21 cellular contexts compared by ENCODE assay signal in genomic region chr1:58571616-58572015, GRCh38. TPM values are rescaled to one million over a fixed set of nuclear protein-coding genes. Genes with fewer than 3 reads are reported as not detected.
DNase-seq lines count a peak whose midpoint lies in the region; TF ChIP-seq lines count a peak whose summit lies in the region.
"Had no signal": no experiment of that assay in that cellular context is flagged by ENCODE, and none has a peak within 500 bp of the region (broad histone marks: within the 10 kb centered on the region; RNA-seq: fewer than 3 reads in every experiment).

No MANE protein-coding gene starts in this region.

- no peaks in the 10 kb centered on the region for H3K27me3 ChIP-seq in mammary epithelial cell (ENCODE audit: insufficient read depth, low read length)
- H3K27me3 ChIP-seq in neutrophil: no peaks in the 10 kb centered on the region
- H3K27me3 ChIP-seq: BLaER1 treated with 17β-estradiol and CSF1 and Interleukin-3, amounts not matched to agents 10 nM and 100 nM had no signal

- CTCF ChIA-PET in Calu3 (lab: Charles Lee) (interaction anchor here (1.7 kb wide), 1 partner anchor 81 kb away, joined by 7 read pairs; no protein-coding TSS in a partner anchor), mammary epithelial cell (lab: Charles Lee; ENCODE audit: low non-redundant PET) (no interaction called here)
- CTCF ChIA-PET in activated naive CD4-positive, alpha-beta T cell treated with anti-CD3 and anti-CD28 coated beads for 36 hours (lab: Charles Lee): no interaction called here

- TF ChIP-seq CTCF in Calu3 (IDR thresholded peaks at IDR 0.05; ENCODE audit: unreplicated experiment): no peak
- no peak for TF ChIP-seq CTCF in mammary epithelial cell (conservative IDR thresholded peaks at IDR 0.05 in 1 of 2, IDR thresholded peaks at IDR 0.05 in 1 of 2; ENCODE audit: extremely low read depth in 1 of 2, insufficient read depth in 1 of 2, low read depth in 1 of 2, low read length in 2 of 2)
- no peak for TF ChIP-seq CTCF in neutrophil (IDR thresholded peaks at IDR 0.05)

- H3K27ac ChIP-seq in mammary epithelial cell (ENCODE audit: insufficient read depth, low read depth, low read length) (peak overlapping the region; percentile 99), neutrophil (peak overlapping the region; percentile 26)
- H3K27ac ChIP-seq: A549; BLaER1 treated with 17β-estradiol and CSF1 and Interleukin-3, amounts not matched to agents 10 nM and 100 nM; SK-N-MC had no signal

- no peak overlapping the region for H2AFZ ChIP-seq in mammary epithelial cell (ENCODE audit: low read depth, low read length)

- H3K27me3 Mint-ChIP-seq in Calu3 (ENCODE audit: unreplicated experiment): no peaks in the 10 kb centered on the region
- peaks cover 38% of the 10 kb centered on the region for H3K27me3 Mint-ChIP-seq in activated naive CD4-positive, alpha-beta T cell treated with anti-CD3 and anti-CD28 coated beads for 36 hours (ENCODE audit: low read depth)

- no peaks in the 10 kb centered on the region for H3K9me3 Mint-ChIP-seq in Calu3 (ENCODE audit: low read depth, unreplicated experiment)
- H3K9me3 Mint-ChIP-seq in activated naive CD4-positive, alpha-beta T cell treated with anti-CD3 and anti-CD28 coated beads for 36 hours: no peaks in the 10 kb centered on the region
- H3K9me3 Mint-ChIP-seq: CD4-positive, alpha-beta T cell had no signal

- peaks cover 31% of the 10 kb centered on the region for H3K79me2 ChIP-seq in mammary epithelial cell (ENCODE audit: insufficient read depth, low read length)

- H3K9ac ChIP-seq in mammary epithelial cell (ENCODE audit: insufficient read depth, low read length): no peak overlapping the region
- H3K9ac ChIP-seq: BLaER1 treated with 17β-estradiol and CSF1 and Interleukin-3, amounts not matched to agents 10 nM and 100 nM had no signal

- H3K36me3 ChIP-seq in mammary epithelial cell (ENCODE audit: insufficient read depth, low read length): no peaks in the 10 kb centered on the region
- no peaks in the 10 kb centered on the region for H3K36me3 ChIP-seq in neutrophil
- H3K36me3 ChIP-seq: BLaER1 treated with 17β-estradiol and CSF1 and Interleukin-3, amounts not matched to agents 10 nM and 100 nM had no signal

- TF ChIP-seq RAD21 in Ishikawa (IDR thresholded peaks at IDR 0.05; ENCODE audit: low read depth): no peak

- H3K4me1 Mint-ChIP-seq in Calu3 (ENCODE audit: low read depth, unreplicated experiment): peaks cover 42% of the 10 kb centered on the region
- H3K4me1 Mint-ChIP-seq in activated naive CD4-positive, alpha-beta T cell treated with anti-CD3 and anti-CD28 coated beads for 36 hours (ENCODE audit: low read depth): peaks cover 23% of the 10 kb centered on the region

- H3K36me3 Mint-ChIP-seq in Calu3 (ENCODE audit: insufficient read depth, unreplicated experiment): peaks cover 40% of the 10 kb centered on the region
- H3K36me3 Mint-ChIP-seq in activated naive CD4-positive, alpha-beta T cell treated with anti-CD3 and anti-CD28 coated beads for 36 hours (ENCODE audit: low read depth): no peaks in the 10 kb centered on the region

- in situ Hi-C loops in mammary epithelial cell (cut with MboI; ENCODE audit: low sequenced_read_pairs in 2 of 2): no loop called here

- H4K20me1 ChIP-seq in mammary epithelial cell (ENCODE audit: insufficient read depth, low read length): no peaks in the 10 kb centered on the region
- H4K20me1 ChIP-seq: BLaER1 treated with 17β-estradiol and CSF1 and Interleukin-3, amounts not matched to agents 10 nM and 100 nM had no signal

- H3K4me1 ChIP-seq in mammary epithelial cell (ENCODE audit: insufficient read depth, low read length): peaks cover 47% of the 10 kb centered on the region
- peaks cover 59% of the 10 kb centered on the region in 2 experiments for H3K4me1 ChIP-seq in neutrophil (ENCODE audit: control insufficient read depth in 1 of 2, insufficient read depth in 1 of 2, low read depth in 1 of 2, low read length in 1 of 2)
- H3K4me1 ChIP-seq: A549; BLaER1 treated with 17β-estradiol and CSF1 and Interleukin-3, amounts not matched to agents 10 nM and 100 nM had no signal

- H3K9me3 ChIP-seq in mammary epithelial cell (replicated peaks; ENCODE audit: insufficient read depth, low read length) (no peaks in the 10 kb centered on the region), neutrophil (no peaks in the 10 kb centered on the region)
- H3K9me3 ChIP-seq: A549 had no signal

- peak overlapping the region; percentile 97 for H3K27ac Mint-ChIP-seq in Calu3 (ENCODE audit: unreplicated experiment)
- no peak overlapping the region for H3K27ac Mint-ChIP-seq in activated naive CD4-positive, alpha-beta T cell treated with anti-CD3 and anti-CD28 coated beads for 36 hours
- H3K27ac Mint-ChIP-seq: CD4-positive, alpha-beta T cell had no signal

- H3K4me3 Mint-ChIP-seq in Calu3 (ENCODE audit: low read depth, unreplicated experiment): no peak overlapping the region
- H3K4me3 Mint-ChIP-seq in activated naive CD4-positive, alpha-beta T cell treated with anti-CD3 and anti-CD28 coated beads for 36 hours: no peak overlapping the region
- H3K4me3 Mint-ChIP-seq: CD4-positive, alpha-beta T cell had no signal

- intact Hi-C loops in Calu3 (cut with micrococcal nuclease; ENCODE audit: unreplicated experiment): loop anchor here (2.0 kb wide), 2 partner anchors 25 to 81 kb away; partner anchors contain the start of gene OMA1
- intact Hi-C loops in mammary epithelial cell (cut with micrococcal nuclease): loop anchor here (1.0 kb wide), 1 partner anchor 25 kb away; the partner anchor contains the start of gene OMA1
- intact Hi-C loops in activated naive CD4-positive, alpha-beta T cell treated with anti-CD3 and anti-CD28 coated beads for 36 hours (cut with micrococcal nuclease): loop anchor here (2.0 kb wide), 1 partner anchor 213 kb away; the partner anchor contains the start of gene JUN

- BruUV-seq in Calu3 (replicated peaks; lab: Mats Ljungman, UMichigan) (no TSS peak), mammary epithelial cell (replicated peaks; lab: Mats Ljungman, UMichigan) (no TSS peak)

- TF ChIP-seq EP300 in Ishikawa (IDR thresholded peaks at IDR 0.05; ENCODE audit: borderline replicate concordance): peak; percentile 19; the same call in 1 of the 2 replicates

- dilution Hi-C loops in mammary epithelial cell (cut with HindIII; ENCODE audit: low sequenced_read_pairs): no loop called here

- H3K4me2 ChIP-seq in mammary epithelial cell (ENCODE audit: insufficient read depth, low read depth, low read length): no peak overlapping the region
- H3K4me2 ChIP-seq: A549; BLaER1 treated with 17β-estradiol and CSF1 and Interleukin-3, amounts not matched to agents 10 nM and 100 nM had no signal

- no peak for DNase-seq in Calu3
- no peak for DNase-seq in mammary epithelial cell
- no peak for DNase-seq in SHP77 treated with DMSO at 0.1 percent for 48 hours (lab: John Stamatoyannopoulos, UW)
- no peak for DNase-seq in activated CD8-positive, alpha-beta memory T cell treated with anti-CD3 and anti-CD28 coated beads, Interleukin-2, amount 50 U/mL, for 48 hours
- DNase-seq in activated naive CD4-positive, alpha-beta T cell treated with anti-CD3 and anti-CD28 coated beads for 36 hours: no peak
- DNase-seq: AML-193; CD4-positive, alpha-beta T cell; Karpas-422; NCI-H1092 treated with DMSO at 0.1 percent for 48 hours; NCI-H1436; NCI-H187; NCI-H2227 treated with DMSO at 0.1 percent for 48 hours; NCI-H526 treated with DMSO at 0.1 percent for 48 hours; RPMI8226; SHP77 had no signal

- H3K4me3 ChIP-seq in mammary epithelial cell (replicated peaks in 1 of 3; ENCODE audit: insufficient read depth in 1 of 3, low read depth in 2 of 3, low read length in 3 of 3) (no peak overlapping the region), neutrophil (ENCODE audit: low read depth in 1 of 2, low read length in 1 of 2) (no peak overlapping the region)
- H3K4me3 ChIP-seq: A549; BLaER1 treated with 17β-estradiol and CSF1 and Interleukin-3, amounts not matched to agents 10 nM and 100 nM; SK-N-MC had no signal

TF ChIP-seq in Ishikawa, 13 proteins besides CTCF, POLR2A, EP300 and RAD21:
- TF ChIP-seq, protein P1, sequence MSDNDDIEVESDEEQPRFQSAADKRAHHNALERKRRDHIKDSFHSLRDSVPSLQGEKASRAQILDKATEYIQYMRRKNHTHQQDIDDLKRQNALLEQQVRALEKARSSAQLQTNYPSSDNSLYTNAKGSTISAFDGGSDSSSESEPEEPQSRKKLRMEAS (IDR thresholded peaks at IDR 0.05): peak; percentile 67
- no peak for TF ChIP-seq YY1 (IDR thresholded peaks at IDR 0.05; ENCODE audit: low read depth)
- no peak for TF ChIP-seq NFIC (IDR thresholded peaks at IDR 0.05)

RNA-seq across cellular contexts. Expression of gene TACSTD2, which starts 5.4 kb away (rescaled TPM):
- total RNA-seq in Calu3 (2022) (293 TPM in 2 replicates), mammary epithelial cell (100 to 1,000 TPM; 231 to 244 TPM)
- polyA plus RNA-seq in mammary epithelial cell: 135 TPM
- polyA minus RNA-seq in mammary epithelial cell: 98.6 TPM
- not detected for total RNA-seq in activated naive CD4-positive, alpha-beta T cell treated with anti-CD3 and anti-CD28 coated beads for 36 hours
- total RNA-seq: NCI-H460 had no signal
- polyA plus RNA-seq: A549 had no signal

RNA-seq across cellular contexts. Expression of gene OMA1, which starts 25.1 kb away (rescaled TPM):
- total RNA-seq in Calu3 (2022): 25.4 and 35.2 TPM in 2 replicates
- 10 to 100 TPM; 14.8 to 20.3 TPM for total RNA-seq in mammary epithelial cell
- polyA plus RNA-seq in mammary epithelial cell: 10.9 TPM
- polyA minus RNA-seq in mammary epithelial cell: not detected
- 10 to 100 TPM; 15.4 to 16.6 TPM for total RNA-seq in activated naive CD4-positive, alpha-beta T cell treated with anti-CD3 and anti-CD28 coated beads for 36 hours

Comparison
In these comparisons a context has a peak if more than half of its experiments do, and no peak if none do; other contexts are left out.
1. RNA of gene TACSTD2, which starts 5.4 kb away (total RNA-seq): 293 TPM in Calu3 and 231 to 244 TPM in mammary epithelial cell; not detected in activated naive CD4-positive, alpha-beta T cell treated with anti-CD3 and anti-CD28 coated beads for 36 hours; every median in the first group is over 100 times any median in the second.